In genomic region chr4:41815478-41815877, GRCh38 we compare ENCODE assay signal across 27 cellular contexts.
"Had no signal": no experiment of that assay in that cellular context is flagged by ENCODE, and none has a peak within 500 bp of the region (broad histone marks: within the 10 kb centered on the region; RNA-seq: fewer than 3 reads in every experiment).

No MANE protein-coding gene starts in this region.

- FAIRE-seq: frontal cortex, pancreas had no signal

- H3K36me3 ChIP-seq: colonic mucosa, esophagus muscularis mucosa, left ventricle myocardium inferior, lower lobe of right lung, neutrophil, pancreas, suprapubic skin, transverse colon, upper lobe of right lung, uterus had no signal

- ATAC-seq: left colon; lower lobe of right lung; natural killer cell treated with Interleukin-12 subunit alpha and Interleukin-12 subunit beta and Interleukin-15 and Interleukin-18, amount 100 ng/mL, for 72 hours; pancreas; sciatic nerve; stimulated activated naive CD8-positive, alpha-beta T cell treated with anti-CD3 and anti-CD28 coated beads, Interleukin-15, amount 100 ng/mL, for 72 hours; upper lobe of right lung had no signal

- H3K27me3 ChIP-seq: colonic mucosa, pancreas, transverse colon, uterus had no signal

- H3K9me3 ChIP-seq: colonic mucosa, esophagus muscularis mucosa, left ventricle myocardium inferior, lower lobe of right lung, neutrophil, pancreas, suprapubic skin, transverse colon, upper lobe of right lung, uterus had no signal

- H3K27ac ChIP-seq: colonic mucosa, esophagus muscularis mucosa, left ventricle myocardium inferior, lower lobe of right lung, neutrophil, pancreas, suprapubic skin, transverse colon, upper lobe of right lung, uterus had no signal

- DNase-seq: colonic mucosa; effector CD8-positive, alpha-beta T cell; endodermal cell; immature natural killer cell; islet precursor cell; kidney glomerular epithelial cell; left colon; left ventricle myocardium inferior; lower lobe of right lung; naive B cell; pancreas; stimulated activated CD4-positive, alpha-beta T cell treated with anti-CD3 and anti-CD28 coated beads, Interleukin-12 subunit alpha, Interleukin-12 subunit beta, amount 100 ng/mL, for 4 hours; stimulated activated CD4-positive, alpha-beta T cell treated with anti-CD3 and anti-CD28 coated beads, Interleukin-1b, Interleukin-23, amount 100 ng/mL, for 48 hours; stimulated activated CD4-positive, alpha-beta T cell treated with anti-CD3 and anti-CD28 coated beads, Interleukin-4, amount 100 ng/mL, for 1 hour; stimulated activated CD8-positive, alpha-beta memory T cell treated with anti-CD3 and anti-CD28 coated beads, Interleukin-4, amount 100 ng/mL, for 48 hours; stimulated activated naive CD4-positive, alpha-beta T cell; stimulated activated naive CD8-positive, alpha-beta T cell treated with anti-CD3 and anti-CD28 coated beads, Interleukin-15, amount 100 ng/mL, for 72 hours; transverse colon; upper lobe of right lung; uterus had no signal

- H3K4me3 ChIP-seq: colonic mucosa, esophagus muscularis mucosa, left ventricle myocardium inferior, lower lobe of right lung, pancreas, smooth muscle cell, suprapubic skin, transverse colon, upper lobe of right lung, uterus had no signal

- H3K4me1 ChIP-seq: colonic mucosa, esophagus muscularis mucosa, left ventricle myocardium inferior, lower lobe of right lung, pancreas, suprapubic skin, transverse colon, upper lobe of right lung, uterus had no signal

- H3K4me2 ChIP-seq: smooth muscle cell had no signal
